16 cellular contexts compared by ENCODE assay signal in the genomic region with DNA sequence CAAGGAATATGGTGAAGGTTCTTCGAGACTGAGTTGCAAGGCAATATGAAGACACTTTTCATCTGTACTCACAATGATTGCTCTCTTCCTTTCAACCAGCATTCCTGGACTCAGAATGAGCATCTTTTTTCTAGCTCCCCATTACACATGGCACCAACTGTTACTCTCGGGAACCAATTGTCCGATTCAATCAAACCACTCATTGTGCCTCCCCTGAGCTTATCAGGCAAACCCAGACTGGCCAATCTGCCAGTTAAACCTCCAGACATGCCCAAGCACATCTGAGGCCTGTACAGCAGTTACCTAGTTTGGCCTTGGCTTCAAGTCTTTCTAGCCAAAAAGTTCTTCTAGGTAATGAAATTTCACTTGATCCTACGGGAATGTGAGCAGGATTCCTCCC.
"Had no signal": no experiment of that assay in that cellular context is flagged by ENCODE, and none has a peak within 500 bp of the region (broad histone marks: within the 10 kb centered on the region; RNA-seq: fewer than 3 reads in every experiment).

No MANE protein-coding gene starts in this region.

- FAIRE-seq: endometrium had no signal

- H3K4me1 ChIP-seq: colonic mucosa, left ventricle myocardium inferior, parathyroid adenoma, sigmoid colon, spleen had no signal

- H3K36me3 ChIP-seq: colonic mucosa, left ventricle myocardium inferior, sigmoid colon, spleen had no signal

- ATAC-seq: activated CD8-positive, alpha-beta T cell treated with anti-CD3 and anti-CD28 coated beads for 36 hours; activated T-cell treated with anti-CD3 and anti-CD28 coated beads, Interleukin-2, amount 50 U/mL, for 4 hours; esophagus mucosa; naive thymus-derived CD8-positive, alpha-beta T cell had no signal

- H3K27ac ChIP-seq: colonic mucosa, hepatocyte, left ventricle myocardium inferior, parathyroid adenoma, sigmoid colon, spleen had no signal

- H3K9me3 ChIP-seq: colonic mucosa, left ventricle myocardium inferior had no signal

- DNase-seq: activated B cell treated with CpG ODN at 0.5 μM for 24 hours; activated CD4-positive, alpha-beta T cell treated with anti-CD3 and anti-CD28 coated beads for 48 hours; activated CD8-positive, alpha-beta T cell treated with anti-CD3 and anti-CD28 coated beads for 36 hours; activated effector memory CD4-positive, alpha-beta T cell treated with Interleukin-2 at 50 U/mL for 16 hours; activated naive CD4-positive, alpha-beta T cell treated with anti-CD3 and anti-CD28 coated beads, Interleukin-2, amount 50 U/mL, for 16 hours; activated T-cell treated with anti-CD3 and anti-CD28 coated beads, Interleukin-2, amount 50 U/mL, for 4 hours; central memory CD4-positive, alpha-beta T cell; colonic mucosa; left ventricle myocardium inferior; naive thymus-derived CD8-positive, alpha-beta T cell; sigmoid colon; spleen had no signal

- H3K27me3 ChIP-seq: colonic mucosa, hepatocyte, sigmoid colon had no signal

- H3K4me3 ChIP-seq: colonic mucosa, hepatocyte, left ventricle myocardium inferior, sigmoid colon, spleen had no signal
